ENCODE assay signal across 32 cellular contexts in genomic region chr2:30776831-30777652, GRCh38. TPM values are rescaled to one million over a fixed set of nuclear protein-coding genes. Genes with fewer than 3 reads are reported as not detected.
A peak's percentile ranks its signal among the peaks of the same experiment; 100 is the strongest.
DNase-seq lines count a peak whose midpoint lies in the region; ATAC-seq, FAIRE-seq and TF ChIP-seq lines count a peak whose summit lies in the region.
"Had no signal": no experiment of that assay in that cellular context is flagged by ENCODE, and none has a peak within 500 bp of the region (broad histone marks: within the 10 kb centered on the region; RNA-seq: fewer than 3 reads in every experiment).

No MANE protein-coding gene starts in this region.

- H3K4me1 ChIP-seq in HepG2 (ENCODE audit: insufficient read depth, low read length) (no peaks in the 10 kb centered on the region), Karpas-422 (ENCODE audit: low read length) (no peaks in the 10 kb centered on the region)
- H3K4me1 ChIP-seq: foreskin keratinocyte, heart right ventricle, upper lobe of left lung had no signal

- H3K27me3 Mint-ChIP-seq in activated CD8-positive, alpha-beta memory T cell treated with anti-CD3 and anti-CD28 coated beads, Interleukin-2, amount 10 ng/mL, durations not matched to agents 7 days and 5 days = peaks cover 30% of the 10 kb centered on the region

- H3K36me3 ChIP-seq in HepG2 (replicated peaks in 1 of 2; ENCODE audit: control insufficient read depth in 1 of 2, insufficient read depth in 2 of 2, low read length in 2 of 2) = no peaks in the 10 kb centered on the region
- no peaks in the 10 kb centered on the region for H3K36me3 ChIP-seq in Karpas-422 (ENCODE audit: insufficient read depth, low read length)
- H3K36me3 ChIP-seq: heart right ventricle, upper lobe of left lung had no signal

- H2AFZ ChIP-seq in HepG2 (ENCODE audit: low read length) (no peak overlapping the region), Karpas-422 (ENCODE audit: low read length) (no peak overlapping the region)

- H3K27ac ChIP-seq in HepG2 (ENCODE audit: extremely low read length, insufficient read depth, low read length) = no peak overlapping the region
- no peak overlapping the region for H3K27ac ChIP-seq in Karpas-422 (ENCODE audit: low read length)
- H3K27ac ChIP-seq: foreskin keratinocyte, heart right ventricle, upper lobe of left lung had no signal

- peak; percentile 4 for FAIRE-seq in HepG2 (lab: Jason Lieb, UNC)

- no peaks in the 10 kb centered on the region for H3K79me2 ChIP-seq in HepG2 (ENCODE audit: insufficient read depth, low read length)
- H3K79me2 ChIP-seq in Karpas-422 (ENCODE audit: low read length) = no peaks in the 10 kb centered on the region

- DNase-seq in COLO668 (lab: John Stamatoyannopoulos, UW; ENCODE audit: unreplicated experiment) (peak; percentile 8), HepG2 (ENCODE audit: low spot score) (no peak), posterior vena cava (ENCODE audit: low spot score) (peak; percentile 38), SHP77 (lab: John Stamatoyannopoulos, UW) (no peak), Karpas-422 (no peak)
- peak; percentile 29 for DNase-seq in activated CD8-positive, alpha-beta memory T cell treated with anti-CD3 and anti-CD28 coated beads, Interleukin-2, amount 10 ng/mL, durations not matched to agents 7 days and 5 days
- no peak for DNase-seq in stimulated activated CD4-positive, alpha-beta T cell treated with anti-CD3 and anti-CD28 coated beads, Interleukin-15, amount 100 ng/mL, for 24 hours
- DNase-seq: ACHN; activated CD4-positive, alpha-beta T cell treated with anti-CD3 and anti-CD28 coated beads, Interleukin-2, amount 10 ng/mL, durations not matched to agents 7 days and 5 days; activated naive CD4-positive, alpha-beta T cell treated with anti-CD3 and anti-CD28 coated beads for 36 hours; DMS79 treated with DMSO at 0.1 percent for 48 hours; effector memory CD8-positive, alpha-beta T cell; foreskin keratinocyte; GF-D8; heart right ventricle; Kasumi-1; mesendoderm; naive thymus-derived CD8-positive, alpha-beta T cell; NCI-H146; NCI-H2107; PC-3; Right ventricle myocardium superior; stimulated activated CD4-positive, alpha-beta T cell treated with anti-CD3 and anti-CD28 coated beads, Interleukin-2, amount 100 ng/mL, for 24 hours had no signal

- H3K4me2 ChIP-seq in HepG2 (ENCODE audit: low read depth, low read length) (no peak overlapping the region), Karpas-422 (ENCODE audit: low read depth, low read length, poor library complexity, severe bottlenecking) (no peak overlapping the region)
- H3K4me2 ChIP-seq: smooth muscle cell had no signal

- CTCF ChIA-PET in activated CD8-positive, alpha-beta memory T cell treated with anti-CD3 and anti-CD28 coated beads, Interleukin-2, amount 10 ng/mL, durations not matched to agents 7 days and 5 days (lab: Charles Lee) = no interaction called here
- CTCF ChIA-PET in HepG2 (lab: Yijun Ruan, JAX; ENCODE audit: low intra/inter-chr PET ratio, low total read pairs) = no interaction called here

- TF ChIP-seq EP300 in HepG2 (IDR thresholded peaks at IDR 0.05; ENCODE audit: low read depth in 2 of 2, low read length in 2 of 2) (no peak), HepG2 (CRISPR knock-in tag; IDR thresholded peaks at IDR 0.05; ENCODE audit: borderline replicate concordance) (no peak)

- POLR2A ChIA-PET in HepG2 (lab: Yijun Ruan, JAX) = no interaction called here

- no peak overlapping the region for H3K9ac ChIP-seq in HepG2 (ENCODE audit: insufficient read depth, low read depth, low read length)
- no peak overlapping the region for H3K9ac ChIP-seq in Karpas-422 (ENCODE audit: low read length)

- H3K9me3 Mint-ChIP-seq in activated CD8-positive, alpha-beta memory T cell treated with anti-CD3 and anti-CD28 coated beads, Interleukin-2, amount 10 ng/mL, durations not matched to agents 7 days and 5 days (ENCODE audit: low read depth) = no peaks in the 10 kb centered on the region
- H3K9me3 Mint-ChIP-seq: activated CD4-positive, alpha-beta T cell treated with anti-CD3 and anti-CD28 coated beads, Interleukin-2, amount 10 ng/mL, durations not matched to agents 7 days and 5 days; activated naive CD4-positive, alpha-beta T cell treated with anti-CD3 and anti-CD28 coated beads for 36 hours; activated T-helper 1 cell treated with anti-CD3 and anti-CD28 coated beads, Interleukin-12 subunit alpha, Interleukin-12 subunit beta, Interleukin-2, Interleukin-4 antibody, amounts not matched to agents 30 ng/mL and 10 ng/mL and 1 ng/mL, durations not matched to agents 14 hours and 24 hours and 36 hours; effector memory CD8-positive, alpha-beta T cell; naive thymus-derived CD8-positive, alpha-beta T cell had no signal

- TF ChIP-seq POLR2A in HepG2 (IDR thresholded peaks at IDR 0.05; ENCODE audit: insufficient read depth in 1 of 2, low read depth in 2 of 2, low read length in 2 of 2) = no peak

- WGBS in HepG2 (ENCODE audit: low lambda C conversion rate) = 15% methylated on average over 9 of the region's 9 CpGs

- no peaks in the 10 kb centered on the region for H3K36me3 Mint-ChIP-seq in activated CD8-positive, alpha-beta memory T cell treated with anti-CD3 and anti-CD28 coated beads, Interleukin-2, amount 10 ng/mL, durations not matched to agents 7 days and 5 days
- H3K36me3 Mint-ChIP-seq: naive thymus-derived CD8-positive, alpha-beta T cell had no signal

- no TSS peak for BruUV-seq in HepG2 (replicated peaks; lab: Mats Ljungman, UMichigan)

- no peak overlapping the region for H3K4me3 ChIP-seq in HepG2 (replicated peaks in 1 of 3; ENCODE audit: insufficient read depth in 1 of 3, low read depth in 2 of 3, low read length in 3 of 3)
- no peak overlapping the region for H3K4me3 ChIP-seq in Karpas-422 (ENCODE audit: low read length)
- H3K4me3 ChIP-seq: heart right ventricle, smooth muscle cell, upper lobe of left lung had no signal

- no peak for TF ChIP-seq RAD21 in HepG2 (CRISPR knock-in tag; IDR thresholded peaks at IDR 0.05)

- H3K9me3 ChIP-seq in HepG2 (ENCODE audit: low read length) (no peaks in the 10 kb centered on the region), Karpas-422 (ENCODE audit: low read length) (no peaks in the 10 kb centered on the region)
- H3K9me3 ChIP-seq: heart right ventricle, upper lobe of left lung had no signal

- H3K4me3 Mint-ChIP-seq in activated CD8-positive, alpha-beta memory T cell treated with anti-CD3 and anti-CD28 coated beads, Interleukin-2, amount 10 ng/mL, durations not matched to agents 7 days and 5 days = no peak overlapping the region
- H3K4me3 Mint-ChIP-seq: activated CD4-positive, alpha-beta T cell treated with anti-CD3 and anti-CD28 coated beads, Interleukin-2, amount 10 ng/mL, durations not matched to agents 7 days and 5 days; activated naive CD4-positive, alpha-beta T cell treated with anti-CD3 and anti-CD28 coated beads for 36 hours; activated T-helper 1 cell treated with anti-CD3 and anti-CD28 coated beads, Interleukin-12 subunit alpha, Interleukin-12 subunit beta, Interleukin-2, Interleukin-4 antibody, amounts not matched to agents 30 ng/mL and 10 ng/mL and 1 ng/mL, durations not matched to agents 14 hours and 24 hours and 36 hours; effector memory CD8-positive, alpha-beta T cell; naive thymus-derived CD8-positive, alpha-beta T cell had no signal

- H3K27me3 ChIP-seq in HepG2 (ENCODE audit: control insufficient read depth in 1 of 2, insufficient read depth in 2 of 2, low read length in 2 of 2) (peaks cover 2 to 18% of the 10 kb centered on the region in 2 experiments; a peak in 2 of 5 replicates), Karpas-422 (ENCODE audit: low read length) (no peaks in the 10 kb centered on the region)
- H3K27me3 ChIP-seq: upper lobe of left lung had no signal

- TF ChIP-seq CTCF in HepG2 (CRISPR knock-in tag; IDR thresholded peaks at IDR 0.05) = no peak

- H3K9me2 ChIP-seq in Karpas-422 (replicated peaks; ENCODE audit: insufficient read depth, low read length) = no peaks in the 10 kb centered on the region

- no peaks in the 10 kb centered on the region for H3K4me1 Mint-ChIP-seq in activated CD8-positive, alpha-beta memory T cell treated with anti-CD3 and anti-CD28 coated beads, Interleukin-2, amount 10 ng/mL, durations not matched to agents 7 days and 5 days
- H3K4me1 Mint-ChIP-seq: activated CD4-positive, alpha-beta T cell treated with anti-CD3 and anti-CD28 coated beads, Interleukin-2, amount 10 ng/mL, durations not matched to agents 7 days and 5 days had no signal

- ATAC-seq in activated CD8-positive, alpha-beta memory T cell treated with anti-CD3 and anti-CD28 coated beads, Interleukin-2, amount 10 ng/mL, durations not matched to agents 7 days and 5 days = no peak
- ATAC-seq in HepG2 = peak; percentile 44; the same call in 2 of the 3 replicates
- ATAC-seq in GM19328 (IDR thresholded peaks at IDR 0.05; ENCODE audit: unreplicated experiment) = no peak
- ATAC-seq: effector memory CD8-positive, alpha-beta T cell; esophagus mucosa; foreskin keratinocyte; HCT116; heart right ventricle; naive thymus-derived CD8-positive, alpha-beta T cell; PC-3 had no signal

- no peaks in the 10 kb centered on the region for H4K20me1 ChIP-seq in HepG2 (ENCODE audit: insufficient read depth, low read length)
- H4K20me1 ChIP-seq in Karpas-422 (ENCODE audit: insufficient read depth, low read depth, low read length) = no peaks in the 10 kb centered on the region

- H3K27ac Mint-ChIP-seq in activated CD8-positive, alpha-beta memory T cell treated with anti-CD3 and anti-CD28 coated beads, Interleukin-2, amount 10 ng/mL, durations not matched to agents 7 days and 5 days = no peak overlapping the region
- H3K27ac Mint-ChIP-seq: activated CD4-positive, alpha-beta T cell treated with anti-CD3 and anti-CD28 coated beads, Interleukin-2, amount 10 ng/mL, durations not matched to agents 7 days and 5 days; activated naive CD4-positive, alpha-beta T cell treated with anti-CD3 and anti-CD28 coated beads for 36 hours; activated T-helper 1 cell treated with anti-CD3 and anti-CD28 coated beads, Interleukin-12 subunit alpha, Interleukin-12 subunit beta, Interleukin-2, Interleukin-4 antibody, amounts not matched to agents 30 ng/mL and 10 ng/mL and 1 ng/mL, durations not matched to agents 14 hours and 24 hours and 36 hours; effector memory CD8-positive, alpha-beta T cell; naive thymus-derived CD8-positive, alpha-beta T cell had no signal

- in situ Hi-C loops in HepG2 (cut with HindIII; ENCODE audit: extremely low pct_ligation_motif_present, low pct_unique_long_range_greater_than_20kb) = no loop called here

- intact Hi-C loops in HepG2 (cut with micrococcal nuclease; ENCODE audit: unreplicated experiment) (no loop called here), posterior vena cava (cut with DNase I) (no loop called here)

RNA-seq across cellular contexts. Expression of gene CAPN13, which starts 30.2 kb away (rescaled TPM):
- not detected for total RNA-seq in activated CD8-positive, alpha-beta memory T cell treated with anti-CD3 and anti-CD28 coated beads, Interleukin-2, amount 10 ng/mL, durations not matched to agents 7 days and 5 days
- total RNA-seq in HepG2 (2016; rRNA removed; fragmentation: Illumina TruSeq; extraction: Trizol) (not detected in 2 replicates), posterior vena cava (not detected)
- not detected in 2 replicates for total RNA-seq in HepG2 (2016; cell fraction: cytosol; rRNA removed; fragmentation: Illumina TruSeq; extraction: Trizol; ENCODE audit: low read depth)
- total RNA-seq in HepG2 (2016; cell fraction: insoluble cytoplasmic fraction; rRNA removed; fragmentation: Illumina TruSeq; extraction: Trizol) = not detected in 2 replicates
- total RNA-seq in HepG2 (2016; cell fraction: membrane; rRNA removed; fragmentation: Illumina TruSeq; extraction: Trizol) = not detected in 2 replicates
- not detected in 2 replicates for total RNA-seq in HepG2 (2016; cell fraction: nucleus; rRNA removed; fragmentation: Illumina TruSeq; extraction: Trizol)
- polyA plus RNA-seq in HepG2 (2011; rRNA removed) = not detected in 2 replicates
- polyA plus RNA-seq in HepG2 (2011; cell fraction: cytosol; rRNA removed) = not detected in 2 replicates
- not detected in 2 replicates for polyA plus RNA-seq in HepG2 (2011; cell fraction: nucleus; rRNA removed)
- not detected in 2 replicates for polyA plus RNA-seq in HepG2 (2012)
- not detected in 2 replicates for polyA plus RNA-seq in HepG2 (2016; cell fraction: cytosol; fragmentation: Illumina TruSeq; extraction: Trizol; ENCODE audit: low read depth)
- not detected in 2 replicates for polyA plus RNA-seq in HepG2 (2016; cell fraction: insoluble cytoplasmic fraction; fragmentation: Illumina TruSeq; extraction: Trizol; ENCODE audit: low read depth)
- polyA plus RNA-seq in HepG2 (2016; cell fraction: membrane; fragmentation: Illumina TruSeq; extraction: Trizol; ENCODE audit: low read depth) = not detected in 2 replicates
- not detected in 2 replicates for polyA plus RNA-seq in HepG2 (2016; cell fraction: nucleus; fragmentation: Illumina TruSeq; extraction: Trizol; ENCODE audit: insufficient read depth, low read depth)
- not detected in 2 replicates for polyA minus RNA-seq in HepG2 (2011; rRNA and poly(A)+ RNA removed; ENCODE audit: low replicate concordance)
- not detected in 2 replicates for polyA minus RNA-seq in HepG2 (2011; cell fraction: cytosol; rRNA and poly(A)+ RNA removed)
- not detected in 2 replicates for polyA minus RNA-seq in HepG2 (2011; cell fraction: nucleus; rRNA and poly(A)+ RNA removed)
- total RNA-seq in Karpas-422 (2014; rRNA removed; shearing (Covaris generic); ENCODE audit: low replicate concordance) = not detected in 2 replicates
- total RNA-seq: activated CD4-positive, alpha-beta T cell treated with anti-CD3 and anti-CD28 coated beads, Interleukin-2, amount 10 ng/mL, durations not matched to agents 7 days and 5 days; activated naive CD4-positive, alpha-beta T cell treated with anti-CD3 and anti-CD28 coated beads for 36 hours; activated T-helper 1 cell treated with anti-CD3 and anti-CD28 coated beads, Interleukin-12 subunit alpha, Interleukin-12 subunit beta, Interleukin-2, Interleukin-4 antibody, amounts not matched to agents 30 ng/mL and 10 ng/mL and 1 ng/mL, durations not matched to agents 14 hours and 24 hours and 36 hours; foreskin keratinocyte; naive thymus-derived CD8-positive, alpha-beta T cell; NCI-H460; omental fat pad; Right ventricle myocardium superior had no signal
- polyA plus RNA-seq: BJ; foreskin keratinocyte; heart right ventricle; naive thymus-derived CD8-positive, alpha-beta T cell had no signal

Comparison
In these comparisons a context has a peak if more than half of its experiments do, and no peak if none do; other contexts are left out.
1. DNase-seq: peak in COLO668 (single experiment), activated CD8-positive, alpha-beta memory T cell treated with anti-CD3 and anti-CD28 coated beads, Interleukin-2, amount 10 ng/mL, durations not matched to agents 7 days and 5 days (single experiment) and posterior vena cava (single experiment); none in HepG2 (single experiment), stimulated activated CD4-positive, alpha-beta T cell treated with anti-CD3 and anti-CD28 coated beads, Interleukin-15, amount 100 ng/mL, for 24 hours (single experiment), SHP77 (0 of 2) and Karpas-422 (single experiment).